19 cellular contexts compared by ENCODE assay signal in genomic region chr16:82990155-82990554, GRCh38.
DNase-seq lines count a peak whose midpoint lies in the region; ATAC-seq and TF ChIP-seq lines count a peak whose summit lies in the region.
"Had no signal": no experiment of that assay in that cellular context is flagged by ENCODE, and none has a peak within 500 bp of the region (broad histone marks: within the 10 kb centered on the region; RNA-seq: fewer than 3 reads in every experiment).

No MANE protein-coding gene starts in this region.

- H3K9me3 Mint-ChIP-seq in neural progenitor cell = no peaks in the 10 kb centered on the region
- H3K9me3 Mint-ChIP-seq in activated T-cell treated with anti-CD3 and anti-CD28 coated beads, Interleukin-2, amount 50 U/mL, for 72 hours = peaks cover 2 to 5% of the 10 kb centered on the region in 2 donors
- H3K9me3 Mint-ChIP-seq: activated CD8-positive, alpha-beta T cell treated with anti-CD3 and anti-CD28 coated beads for 36 hours; activated T-cell treated with anti-CD3 and anti-CD28 coated beads, Interleukin-2, amount 50 U/mL, for 4 hours; stimulated activated effector memory CD8-positive, alpha-beta T cell treated with anti-CD3 and anti-CD28 coated beads, Interleukin-12 subunit alpha, Interleukin-12 subunit beta, amount 100 ng/mL, for 72 hours had no signal

- DNase-seq in ELR (ENCODE audit: low read depth) = peak; percentile 57
- DNase-seq in adipocyte (ENCODE audit: low read depth) = peak; percentile 68
- peak; percentile 57 for DNase-seq in fibroblast of mammary gland (ENCODE audit: low read depth)
- DNase-seq in skeletal muscle cell (ENCODE audit: low read depth) = peak; percentile 44
- DNase-seq in neural progenitor cell (ENCODE audit: low spot score) = no peak
- DNase-seq in activated T-cell treated with anti-CD3 and anti-CD28 coated beads, Interleukin-2, amount 50 U/mL, for 72 hours = no peak
- DNase-seq: activated CD8-positive, alpha-beta T cell treated with anti-CD3 and anti-CD28 coated beads for 36 hours; activated T-cell treated with anti-CD3 and anti-CD28 coated beads, Interleukin-2, amount 50 U/mL, for 4 hours; central memory CD4-positive, alpha-beta T cell; lower lobe of right lung; thyroid gland had no signal

- H3K4me3 ChIP-seq in adipocyte (ENCODE audit: low read length) (no peak overlapping the region), fibroblast of mammary gland (ENCODE audit: control insufficient read depth, low read depth, low read length) (no peak overlapping the region), skeletal muscle cell (ENCODE audit: low read depth, low read length) (no peak overlapping the region), neural progenitor cell (no peak overlapping the region)
- H3K4me3 ChIP-seq: lower lobe of right lung, prostate gland, thyroid gland had no signal

- H3K4me3 Mint-ChIP-seq in neural progenitor cell = no peak overlapping the region
- no peak overlapping the region for H3K4me3 Mint-ChIP-seq in activated T-cell treated with anti-CD3 and anti-CD28 coated beads, Interleukin-2, amount 50 U/mL, for 72 hours
- H3K4me3 Mint-ChIP-seq: activated CD8-positive, alpha-beta T cell treated with anti-CD3 and anti-CD28 coated beads for 36 hours; activated naive CD8-positive, alpha-beta T cell; activated T-cell treated with anti-CD3 and anti-CD28 coated beads, Interleukin-2, amount 50 U/mL, for 4 hours; natural killer cell treated with Interleukin-12 subunit alpha and Interleukin-12 subunit beta and Interleukin-15 and Interleukin-18, amount 100 ng/mL, for 72 hours; stimulated activated effector memory CD8-positive, alpha-beta T cell treated with anti-CD3 and anti-CD28 coated beads, Interleukin-12 subunit alpha, Interleukin-12 subunit beta, amount 100 ng/mL, for 72 hours; T-helper 1 cell treated with Interleukin-12 subunit alpha and Interleukin-12 subunit beta and Interleukin-4 antibody, amounts not matched to agents 30 μg/mL and 1 μg/mL, for 36 hours had no signal

- no peak for TF ChIP-seq CTCF in fibroblast of mammary gland (conservative IDR thresholded peaks at IDR 0.05; ENCODE audit: control insufficient read depth, insufficient read depth, low read depth, low read length)
- no peak for TF ChIP-seq CTCF in neural progenitor cell (IDR thresholded peaks at IDR 0.05)

- no peaks in the 10 kb centered on the region for H3K36me3 Mint-ChIP-seq in neural progenitor cell
- no peaks in the 10 kb centered on the region for H3K36me3 Mint-ChIP-seq in activated T-cell treated with anti-CD3 and anti-CD28 coated beads, Interleukin-2, amount 50 U/mL, for 72 hours (ENCODE audit: insufficient read depth in 2 of 2)
- H3K36me3 Mint-ChIP-seq: activated naive CD8-positive, alpha-beta T cell; natural killer cell treated with Interleukin-12 subunit alpha and Interleukin-12 subunit beta and Interleukin-15 and Interleukin-18, amount 100 ng/mL, for 72 hours; stimulated activated effector memory CD8-positive, alpha-beta T cell treated with anti-CD3 and anti-CD28 coated beads, Interleukin-12 subunit alpha, Interleukin-12 subunit beta, amount 100 ng/mL, for 72 hours had no signal

- H4K20me1 ChIP-seq in neural progenitor cell (ENCODE audit: low read depth) = no peaks in the 10 kb centered on the region

- H3K27ac Mint-ChIP-seq in neural progenitor cell = no peak overlapping the region
- no peak overlapping the region for H3K27ac Mint-ChIP-seq in activated T-cell treated with anti-CD3 and anti-CD28 coated beads, Interleukin-2, amount 50 U/mL, for 72 hours
- H3K27ac Mint-ChIP-seq: activated CD8-positive, alpha-beta T cell treated with anti-CD3 and anti-CD28 coated beads for 36 hours; activated naive CD8-positive, alpha-beta T cell; natural killer cell treated with Interleukin-12 subunit alpha and Interleukin-12 subunit beta and Interleukin-15 and Interleukin-18, amount 100 ng/mL, for 72 hours; stimulated activated effector memory CD8-positive, alpha-beta T cell treated with anti-CD3 and anti-CD28 coated beads, Interleukin-12 subunit alpha, Interleukin-12 subunit beta, amount 100 ng/mL, for 72 hours; T-helper 1 cell treated with Interleukin-12 subunit alpha and Interleukin-12 subunit beta and Interleukin-4 antibody, amounts not matched to agents 30 μg/mL and 1 μg/mL, for 36 hours had no signal

- no peaks in the 10 kb centered on the region for H3K27me3 ChIP-seq in adipocyte (replicated peaks; ENCODE audit: control insufficient read depth, insufficient read depth, low read length)
- H3K27me3 ChIP-seq in neural progenitor cell = no peaks in the 10 kb centered on the region
- H3K27me3 ChIP-seq: thyroid gland had no signal

- H3K4me2 ChIP-seq in neural progenitor cell = no peak overlapping the region

- peaks cover 3% of the 10 kb centered on the region for H3K27me3 Mint-ChIP-seq in neural progenitor cell (ENCODE audit: insufficient read depth, low read depth)
- no peaks in the 10 kb centered on the region for H3K27me3 Mint-ChIP-seq in activated T-cell treated with anti-CD3 and anti-CD28 coated beads, Interleukin-2, amount 50 U/mL, for 72 hours (ENCODE audit: low read depth)
- H3K27me3 Mint-ChIP-seq: activated CD8-positive, alpha-beta T cell treated with anti-CD3 and anti-CD28 coated beads for 36 hours; activated naive CD8-positive, alpha-beta T cell; natural killer cell treated with Interleukin-12 subunit alpha and Interleukin-12 subunit beta and Interleukin-15 and Interleukin-18, amount 100 ng/mL, for 72 hours had no signal

- H2AFZ ChIP-seq in neural progenitor cell (replicated peaks) = no peak overlapping the region

- H3K4me1 ChIP-seq in adipocyte (ENCODE audit: control insufficient read depth, insufficient read depth, low read length) (no peaks in the 10 kb centered on the region), neural progenitor cell (no peaks in the 10 kb centered on the region)
- H3K4me1 ChIP-seq: lower lobe of right lung, prostate gland, thyroid gland had no signal

- H3K36me3 ChIP-seq in adipocyte (ENCODE audit: control insufficient read depth, insufficient read depth, low read length, severe bottlenecking) = no peaks in the 10 kb centered on the region
- H3K36me3 ChIP-seq in neural progenitor cell = no peaks in the 10 kb centered on the region
- H3K36me3 ChIP-seq: lower lobe of right lung, prostate gland, thyroid gland had no signal

- H3K9me3 ChIP-seq in adipocyte (ENCODE audit: control insufficient read depth, low read length) (no peaks in the 10 kb centered on the region), neural progenitor cell (ENCODE audit: low read depth) (no peaks in the 10 kb centered on the region)
- H3K9me3 ChIP-seq: lower lobe of right lung, prostate gland, thyroid gland had no signal

- no peak overlapping the region for H3K9ac ChIP-seq in adipocyte (ENCODE audit: low read length)
- H3K9ac ChIP-seq in neural progenitor cell = no peak overlapping the region

- H3K27ac ChIP-seq in neural progenitor cell = no peak overlapping the region
- H3K27ac ChIP-seq: C4-2B, lower lobe of right lung, prostate gland, thyroid gland had no signal

- H3K4me1 Mint-ChIP-seq in neural progenitor cell = no peaks in the 10 kb centered on the region
- H3K4me1 Mint-ChIP-seq in activated T-cell treated with anti-CD3 and anti-CD28 coated beads, Interleukin-2, amount 50 U/mL, for 72 hours (ENCODE audit: low read depth) = no peaks in the 10 kb centered on the region
- H3K4me1 Mint-ChIP-seq: stimulated activated effector memory CD8-positive, alpha-beta T cell treated with anti-CD3 and anti-CD28 coated beads, Interleukin-12 subunit alpha, Interleukin-12 subunit beta, amount 100 ng/mL, for 72 hours had no signal

- no peak for ATAC-seq in activated T-cell treated with anti-CD3 and anti-CD28 coated beads, Interleukin-2, amount 50 U/mL, for 72 hours (replicated peaks in 1 of 2)
- no peak for ATAC-seq in HG02642 (IDR thresholded peaks at IDR 0.05; ENCODE audit: poor library complexity, unreplicated experiment)
- ATAC-seq: activated CD8-positive, alpha-beta T cell treated with anti-CD3 and anti-CD28 coated beads for 36 hours; activated T-cell treated with anti-CD3 and anti-CD28 coated beads, Interleukin-2, amount 50 U/mL, for 4 hours; lower lobe of right lung; natural killer cell treated with Interleukin-12 subunit alpha and Interleukin-12 subunit beta and Interleukin-15 and Interleukin-18, amount 100 ng/mL, for 72 hours; Right ventricle myocardium inferior; stimulated activated effector memory CD8-positive, alpha-beta T cell treated with anti-CD3 and anti-CD28 coated beads, Interleukin-12 subunit alpha, Interleukin-12 subunit beta, amount 100 ng/mL, for 72 hours had no signal

- no peaks in the 10 kb centered on the region for H3F3A ChIP-seq in neural progenitor cell (ENCODE audit: low read depth)

- H3K79me2 ChIP-seq in neural progenitor cell (ENCODE audit: low read depth) = no peaks in the 10 kb centered on the region

Comparison
In these comparisons a context has a peak if more than half of its experiments do, and no peak if none do; other contexts are left out.
1. DNase-seq: peak in ELR (single experiment), adipocyte (single experiment), fibroblast of mammary gland (single experiment) and skeletal muscle cell (single experiment); none in neural progenitor cell (single experiment) and activated T-cell treated with anti-CD3 and anti-CD28 coated beads, Interleukin-2, amount 50 U/mL, for 72 hours (0 of 2).